In genomic region chr10:133009218-133009954, GRCh38 we compare ENCODE assay signal across 11 cellular contexts.
DNase-seq lines count a peak whose midpoint lies in the region; ATAC-seq and TF ChIP-seq lines count a peak whose summit lies in the region.
"Had no signal": no experiment of that assay in that cellular context is flagged by ENCODE, and none has a peak within 500 bp of the region (broad histone marks: within the 10 kb centered on the region; RNA-seq: fewer than 3 reads in every experiment).

No MANE protein-coding gene starts in this region.

- H3K4me3 ChIP-seq in body of pancreas = no peak overlapping the region

- peaks cover 23% of the 10 kb centered on the region for H3K4me1 ChIP-seq in body of pancreas

- H3K27ac ChIP-seq in body of pancreas = peak overlapping the region in 2 of 4 donors; percentile 59 to 77

- TF ChIP-seq CTCF in body of pancreas (IDR thresholded peaks at IDR 0.05) (no peak), type B pancreatic cell (conservative IDR thresholded peaks at IDR 0.05) (no peak)

- intact Hi-C loops in body of pancreas (cut with DNase I) = no loop called here

- H3K4me3 Mint-ChIP-seq in activated CD8-positive, alpha-beta memory T cell treated with anti-CD3 and anti-CD28 coated beads, Interleukin-2, amount 10 ng/mL, durations not matched to agents 7 days and 5 days = no peak overlapping the region
- no peak overlapping the region for H3K4me3 Mint-ChIP-seq in type B pancreatic cell
- H3K4me3 Mint-ChIP-seq: activated T-cell treated with anti-CD3 and anti-CD28 coated beads, Interleukin-2, amount 50 U/mL, for 4 hours had no signal

- H3K4me1 Mint-ChIP-seq in activated CD8-positive, alpha-beta memory T cell treated with anti-CD3 and anti-CD28 coated beads, Interleukin-2, amount 10 ng/mL, durations not matched to agents 7 days and 5 days = no peaks in the 10 kb centered on the region
- H3K4me1 Mint-ChIP-seq in type B pancreatic cell (ENCODE audit: unreplicated experiment) = no peaks in the 10 kb centered on the region

- H3K9me3 ChIP-seq in body of pancreas = no peaks in the 10 kb centered on the region
- H3K9me3 ChIP-seq: SK-N-SH had no signal

- peak in 2 of 3 donors; percentile 37 to 48 for TF ChIP-seq POLR2A in body of pancreas (IDR thresholded peaks at IDR 0.05)

- CTCF ChIA-PET in activated CD8-positive, alpha-beta memory T cell treated with anti-CD3 and anti-CD28 coated beads, Interleukin-2, amount 10 ng/mL, durations not matched to agents 7 days and 5 days (lab: Charles Lee) = no interaction called here

- H3K27me3 Mint-ChIP-seq in activated CD8-positive, alpha-beta memory T cell treated with anti-CD3 and anti-CD28 coated beads, Interleukin-2, amount 10 ng/mL, durations not matched to agents 7 days and 5 days = no peaks in the 10 kb centered on the region
- H3K27me3 Mint-ChIP-seq in type B pancreatic cell = no peaks in the 10 kb centered on the region

- H3K27me3 ChIP-seq in body of pancreas = no peaks in the 10 kb centered on the region

- no peaks in the 10 kb centered on the region for H3K9me3 Mint-ChIP-seq in activated CD8-positive, alpha-beta memory T cell treated with anti-CD3 and anti-CD28 coated beads, Interleukin-2, amount 10 ng/mL, durations not matched to agents 7 days and 5 days (ENCODE audit: low read depth)
- H3K9me3 Mint-ChIP-seq in type B pancreatic cell = no peaks in the 10 kb centered on the region
- H3K9me3 Mint-ChIP-seq: activated T-cell treated with anti-CD3 and anti-CD28 coated beads, Interleukin-2, amount 50 U/mL, for 4 hours had no signal

- H3K36me3 ChIP-seq in body of pancreas (replicated peaks in 1 of 2; ENCODE audit: insufficient read depth in 1 of 2, low read depth in 2 of 2) = no peaks in the 10 kb centered on the region

- WGBS in body of pancreas, 2 donors = 24 to 43% methylated on average over 11 to 23 of the region's 23 CpGs

- no peak overlapping the region for H3K27ac Mint-ChIP-seq in activated CD8-positive, alpha-beta memory T cell treated with anti-CD3 and anti-CD28 coated beads, Interleukin-2, amount 10 ng/mL, durations not matched to agents 7 days and 5 days
- peak overlapping the region; percentile 78 for H3K27ac Mint-ChIP-seq in type B pancreatic cell

- no peaks in the 10 kb centered on the region for H3K36me3 Mint-ChIP-seq in activated CD8-positive, alpha-beta memory T cell treated with anti-CD3 and anti-CD28 coated beads, Interleukin-2, amount 10 ng/mL, durations not matched to agents 7 days and 5 days
- no peaks in the 10 kb centered on the region for H3K36me3 Mint-ChIP-seq in type B pancreatic cell

- peak; percentile 49 for ATAC-seq in activated CD8-positive, alpha-beta memory T cell treated with anti-CD3 and anti-CD28 coated beads, Interleukin-2, amount 10 ng/mL, durations not matched to agents 7 days and 5 days
- ATAC-seq in body of pancreas = peak; percentile 40
- ATAC-seq in HG03139 (IDR thresholded peaks at IDR 0.05; ENCODE audit: unreplicated experiment) = no peak
- ATAC-seq: activated T-cell treated with anti-CD3 and anti-CD28 coated beads, Interleukin-2, amount 50 U/mL, for 4 hours had no signal

- no peak for DNase-seq in activated CD8-positive, alpha-beta memory T cell treated with anti-CD3 and anti-CD28 coated beads, Interleukin-2, amount 10 ng/mL, durations not matched to agents 7 days and 5 days
- no peak for DNase-seq in activated CD8-positive, alpha-beta memory T cell treated with anti-CD3 and anti-CD28 coated beads, Interleukin-2, amount 50 U/mL, for 48 hours
- peak; percentile 26 to 81 (median 50) for DNase-seq in body of pancreas
- DNase-seq in medulla oblongata (ENCODE audit: extremely low spot score) = peak; percentile 30
- DNase-seq in type B pancreatic cell (ENCODE audit: extremely low spot score, unreplicated experiment) = no peak
- DNase-seq in COLO829 (ENCODE audit: low spot score) = no peak
- no peak for DNase-seq in iPS-NIHi11 (ENCODE audit: low spot score)
- DNase-seq: activated T-cell treated with anti-CD3 and anti-CD28 coated beads, Interleukin-2, amount 50 U/mL, for 4 hours; posterior cingulate gyrus; SK-N-SH had no signal

Comparison
In these comparisons a context has a peak if more than half of its experiments do, and no peak if none do; other contexts are left out.
1. DNase-seq: peak in body of pancreas (4 of 4) and medulla oblongata (single experiment); none in activated CD8-positive, alpha-beta memory T cell treated with anti-CD3 and anti-CD28 coated beads, Interleukin-2, amount 10 ng/mL, durations not matched to agents 7 days and 5 days (single experiment), activated CD8-positive, alpha-beta memory T cell treated with anti-CD3 and anti-CD28 coated beads, Interleukin-2, amount 50 U/mL, for 48 hours (single experiment), type B pancreatic cell (single experiment), COLO829 (single experiment) and iPS-NIHi11 (single experiment).